In genomic region chr11:36618025-36618700, GRCh38 we compare ENCODE assay signal across 1 cellular context.
A peak's percentile ranks its signal among the peaks of the same experiment; 100 is the strongest.
TF ChIP-seq lines count a peak whose summit lies in the region.

No MANE protein-coding gene starts in this region.

TF ChIP-seq in K562, 482 proteins besides CTCF, POLR2A, EP300 and RAD21:
- TF ChIP-seq NR2C1 (IDR thresholded peaks at IDR 0.05) (no peak), NR2C1 (tag; IDR thresholded peaks at IDR 0.05) (peak; percentile 60), MYC (IDR thresholded peaks at IDR 0.05; ENCODE audit: low read depth, low read length) (0 out of 2 replicates have a peak, but pooled peaks have one; percentile 13), MYC (CRISPR knock-in tag; IDR thresholded peaks at IDR 0.05; ENCODE audit: borderline replicate concordance, low read depth) (no peak), ZNF407 (IDR thresholded peaks at IDR 0.05; ENCODE audit: low read depth) (no peak), YY1 (IDR thresholded peaks at IDR 0.05; ENCODE audit: borderline replicate concordance in 1 of 3, control insufficient read depth in 1 of 3, extremely low read depth in 1 of 3, insufficient read depth in 3 of 3, insufficient read length in 1 of 3, insufficient replicate concordance in 2 of 3, low read depth in 1 of 3, low read length in 2 of 3) (no peak), HDAC3 (IDR thresholded peaks at IDR 0.05; ENCODE audit: borderline replicate concordance, partially characterized antibody) (peak; percentile 15), HMGN3 (IDR thresholded peaks at IDR 0.05; ENCODE audit: borderline replicate concordance, extremely low read depth, insufficient read length, low read depth, low read length) (no peak), KDM4B (IDR thresholded peaks at IDR 0.05; ENCODE audit: borderline replicate concordance in 2 of 2, low read depth in 1 of 2) (no peak), NFYB (IDR thresholded peaks at IDR 0.05; ENCODE audit: extremely low read depth, insufficient read length) (no peak), SOX6 (IDR thresholded peaks at IDR 0.05) (peak; percentile 58; the same call in 1 of the 2 replicates), SMARCA4 (IDR thresholded peaks at IDR 0.05) (peak; percentile 32; the same call in 1 of the 2 replicates), ARID1B (IDR thresholded peaks at IDR 0.05) (peak; percentile 59; the same call in 1 of the 2 replicates), TEAD4 (IDR thresholded peaks at IDR 0.05; ENCODE audit: low read length) (peak; percentile 11; the same call in 1 of the 2 replicates), TEAD4 (CRISPR knock-in tag; IDR thresholded peaks at IDR 0.05; ENCODE audit: borderline replicate concordance) (no peak), DPF2 (IDR thresholded peaks at IDR 0.05) (peak; percentile 41; the same call in 1 of the 2 replicates), JUND (IDR thresholded peaks at IDR 0.05; ENCODE audit: borderline replicate concordance, low read depth, low read length) (peak; percentile 60), JUND (tag; IDR thresholded peaks at IDR 0.05; ENCODE audit: borderline replicate concordance, low read depth, low read length) (peak; percentile 79), ZNF175 (CRISPR knock-in tag; IDR thresholded peaks at IDR 0.05; ENCODE audit: low read depth) (0 out of 2 replicates have a peak, but pooled peaks have one; percentile 22), RCOR1 (IDR thresholded peaks at IDR 0.05; ENCODE audit: borderline replicate concordance in 1 of 2, low read depth in 2 of 2, low read length in 2 of 2) (0 out of 4 replicates have a peak, but pooled peaks of 1 of the 2 experiments have one; percentile 18), ZNF766 (CRISPR knock-in tag; conservative IDR thresholded peaks at IDR 0.05) (0 out of 2 replicates have a peak, but pooled peaks have one; percentile 30), TAL1 (IDR thresholded peaks at IDR 0.05) (peak; percentile 34), NR2C2 (CRISPR knock-in tag; IDR thresholded peaks at IDR 0.05) (no peak), NR2C2 (tag; IDR thresholded peaks at IDR 0.05) (peak; percentile 62; the same call in 1 of the 2 replicates), ATF7 (IDR thresholded peaks at IDR 0.05) (peak; percentile 62; the same call in 1 of the 2 replicates), ADNP (tag; IDR thresholded peaks at IDR 0.05) (peak; percentile 15; the same call in 1 of the 2 replicates), PCBP1 (IDR thresholded peaks at IDR 0.05; ENCODE audit: low read depth, low read length, poor library complexity, severe bottlenecking) (no peak), DIDO1 (tag; IDR thresholded peaks at IDR 0.05; ENCODE audit: low read depth) (peak; percentile 33; the same call in 1 of the 2 replicates), FOS (IDR thresholded peaks at IDR 0.05; ENCODE audit: extremely low read depth, insufficient read length) (no peak), ZNF644 (tag; IDR thresholded peaks at IDR 0.05; ENCODE audit: low read depth) (0 out of 2 replicates have a peak, but pooled peaks have one; percentile 41), ATF1 (CRISPR knock-in tag; IDR thresholded peaks at IDR 0.05) (no peak), ATF1 (tag; IDR thresholded peaks at IDR 0.05) (peak; percentile 45; the same call in 1 of the 2 replicates), ZBTB11 (CRISPR knock-in tag; IDR thresholded peaks at IDR 0.05) (0 out of 6 replicates have a peak, but pooled peaks of 1 of the 3 experiments have one; percentile 31), VEZF1 (CRISPR knock-in tag; IDR thresholded peaks at IDR 0.05) (peak; percentile 48; the same call in 1 of the 2 replicates), SMAD2 (IDR thresholded peaks at IDR 0.05; ENCODE audit: low read depth, low read length) (no peak), MEF2D (tag; conservative IDR thresholded peaks at IDR 0.05; ENCODE audit: low read depth) (0 out of 2 replicates have a peak, but pooled peaks have one; percentile 35)
- TF ChIP-seq, protein P1, sequence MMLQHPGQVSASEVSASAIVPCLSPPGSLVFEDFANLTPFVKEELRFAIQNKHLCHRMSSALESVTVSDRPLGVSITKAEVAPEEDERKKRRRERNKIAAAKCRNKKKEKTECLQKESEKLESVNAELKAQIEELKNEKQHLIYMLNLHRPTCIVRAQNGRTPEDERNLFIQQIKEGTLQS (IDR thresholded peaks at IDR 0.05): peak; percentile 43; the same call in 1 of the 2 replicates
- TF ChIP-seq, protein P1 (CRISPR knock-in tag; conservative IDR thresholded peaks at IDR 0.05): no peak
